ENCODE assay signal across 8 cellular contexts in genomic region chr18:422966-423365, GRCh38.
"Had no signal": no experiment of that assay in that cellular context is flagged by ENCODE, and none has a peak within 500 bp of the region (broad histone marks: within the 10 kb centered on the region; RNA-seq: fewer than 3 reads in every experiment).

No MANE protein-coding gene starts in this region.

- H3K36me3 ChIP-seq: HAP-1 had no signal

- H3K36me3 Mint-ChIP-seq: IgD-negative memory B cell had no signal

- H3K9me3 Mint-ChIP-seq: IgD-negative memory B cell had no signal

- ATAC-seq: HCT116 had no signal

- H3K4me1 ChIP-seq: HAP-1 had no signal

- H3K4me3 Mint-ChIP-seq: IgD-negative memory B cell had no signal

- H3K9ac ChIP-seq: GM23248 had no signal

- H3K27me3 Mint-ChIP-seq: IgD-negative memory B cell had no signal

- H3K4me3 ChIP-seq: GM23248, HAP-1 had no signal

- H2AFZ ChIP-seq: GM23248 had no signal

- H3K4me1 Mint-ChIP-seq: IgD-negative memory B cell had no signal

- H3K9me3 ChIP-seq: HAP-1 had no signal

- H3K27ac Mint-ChIP-seq: IgD-negative memory B cell had no signal

- FAIRE-seq: HTR-8/SVneo had no signal

- DNase-seq: GM23248, GOT3, H7, KG1 had no signal
